ENCODE assay signal across 9 cellular contexts in genomic region chr3:178352300-178353021, GRCh38.
DNase-seq lines count a peak whose midpoint lies in the region; ATAC-seq, FAIRE-seq and TF ChIP-seq lines count a peak whose summit lies in the region.
"Had no signal": no experiment of that assay in that cellular context is flagged by ENCODE, and none has a peak within 500 bp of the region (broad histone marks: within the 10 kb centered on the region; RNA-seq: fewer than 3 reads in every experiment).

No MANE protein-coding gene starts in this region.

- no peak overlapping the region for H3K4me3 ChIP-seq in NT2/D1 (ENCODE audit: insufficient read length, low read depth)
- H3K4me3 ChIP-seq in fibroblast of villous mesenchyme (ENCODE audit: low read depth, low read length): no peak overlapping the region

- H3K27me3 ChIP-seq in NT2/D1 (ENCODE audit: insufficient read depth, insufficient read length): no peaks in the 10 kb centered on the region

- no peak overlapping the region for H3K27ac Mint-ChIP-seq in stimulated activated naive B cell treated with anti-CD40 and anti-IgM and Interleukin-4, amounts not matched to agents 10 μg/mL and 1 μg/mL and 100 μg/mL, for 72 hours
- H3K27ac Mint-ChIP-seq in activated CD8-positive, alpha-beta T cell treated with anti-CD3 and anti-CD28 coated beads for 36 hours: no peak overlapping the region
- H3K27ac Mint-ChIP-seq: activated naive CD8-positive, alpha-beta T cell treated with anti-CD3 and anti-CD28 coated beads for 36 hours had no signal

- no peak overlapping the region for H3K9ac ChIP-seq in NT2/D1 (ENCODE audit: insufficient read length, low read depth)

- no peak for ATAC-seq in GM18502 (IDR thresholded peaks at IDR 0.05; ENCODE audit: poor library complexity, unreplicated experiment)
- no peak for ATAC-seq in stimulated activated naive B cell treated with anti-CD40 and anti-IgM and Interleukin-4, amounts not matched to agents 10 μg/mL and 1 μg/mL and 100 μg/mL, for 72 hours (replicated peaks)
- no peak for ATAC-seq in activated CD8-positive, alpha-beta T cell treated with anti-CD3 and anti-CD28 coated beads for 36 hours

- CTCF ChIA-PET in activated CD8-positive, alpha-beta T cell treated with anti-CD3 and anti-CD28 coated beads for 36 hours (lab: Charles Lee): no interaction called here

- peaks cover 0 to 1% of the 10 kb centered on the region in 2 donors for H3K9me3 Mint-ChIP-seq in stimulated activated naive B cell treated with anti-CD40 and anti-IgM and Interleukin-4, amounts not matched to agents 10 μg/mL and 1 μg/mL and 100 μg/mL, for 72 hours
- H3K9me3 Mint-ChIP-seq in activated CD8-positive, alpha-beta T cell treated with anti-CD3 and anti-CD28 coated beads for 36 hours: no peaks in the 10 kb centered on the region
- H3K9me3 Mint-ChIP-seq: activated naive CD8-positive, alpha-beta T cell treated with anti-CD3 and anti-CD28 coated beads for 36 hours had no signal

- POLR2A ChIA-PET in activated CD8-positive, alpha-beta T cell treated with anti-CD3 and anti-CD28 coated beads for 36 hours (lab: Charles Lee): no interaction called here

- DNase-seq in H54 (ENCODE audit: insufficient read length, low spot score) (no peak), NT2/D1 (ENCODE audit: low read depth, low spot score) (peak; percentile 46), fibroblast of villous mesenchyme (ENCODE audit: low read depth) (peak; percentile 83), retina (peak; percentile 33), NCI-H187 treated with DMSO at 0.1 percent for 48 hours (lab: John Stamatoyannopoulos, UW) (no peak)
- no peak for DNase-seq in stimulated activated naive B cell treated with anti-CD40 and anti-IgM and Interleukin-4, amounts not matched to agents 10 μg/mL and 1 μg/mL and 100 μg/mL, for 72 hours
- DNase-seq in activated CD8-positive, alpha-beta T cell treated with anti-CD3 and anti-CD28 coated beads for 36 hours: no peak
- DNase-seq: activated naive CD8-positive, alpha-beta T cell treated with anti-CD3 and anti-CD28 coated beads for 36 hours had no signal

- no peaks in the 10 kb centered on the region for H3K27me3 Mint-ChIP-seq in stimulated activated naive B cell treated with anti-CD40 and anti-IgM and Interleukin-4, amounts not matched to agents 10 μg/mL and 1 μg/mL and 100 μg/mL, for 72 hours
- H3K27me3 Mint-ChIP-seq in activated CD8-positive, alpha-beta T cell treated with anti-CD3 and anti-CD28 coated beads for 36 hours: no peaks in the 10 kb centered on the region
- H3K27me3 Mint-ChIP-seq: activated naive CD8-positive, alpha-beta T cell treated with anti-CD3 and anti-CD28 coated beads for 36 hours had no signal

- no peaks in the 10 kb centered on the region for H3K4me1 Mint-ChIP-seq in stimulated activated naive B cell treated with anti-CD40 and anti-IgM and Interleukin-4, amounts not matched to agents 10 μg/mL and 1 μg/mL and 100 μg/mL, for 72 hours
- peaks cover 5% of the 10 kb centered on the region for H3K4me1 Mint-ChIP-seq in activated CD8-positive, alpha-beta T cell treated with anti-CD3 and anti-CD28 coated beads for 36 hours (ENCODE audit: low read depth)
- H3K4me1 Mint-ChIP-seq: activated naive CD8-positive, alpha-beta T cell treated with anti-CD3 and anti-CD28 coated beads for 36 hours had no signal

- no peaks in the 10 kb centered on the region for H3K36me3 Mint-ChIP-seq in stimulated activated naive B cell treated with anti-CD40 and anti-IgM and Interleukin-4, amounts not matched to agents 10 μg/mL and 1 μg/mL and 100 μg/mL, for 72 hours
- H3K36me3 Mint-ChIP-seq in activated CD8-positive, alpha-beta T cell treated with anti-CD3 and anti-CD28 coated beads for 36 hours (ENCODE audit: low read depth): no peaks in the 10 kb centered on the region
- H3K36me3 Mint-ChIP-seq: activated naive CD8-positive, alpha-beta T cell treated with anti-CD3 and anti-CD28 coated beads for 36 hours had no signal

- H3K9me3 ChIP-seq in NT2/D1 (ENCODE audit: insufficient read depth, low read length): no peaks in the 10 kb centered on the region

- no peaks in the 10 kb centered on the region for H3K4me1 ChIP-seq in NT2/D1 (ENCODE audit: insufficient read depth, insufficient read length)

- peak; percentile 99 for FAIRE-seq in H54 (lab: Jason Lieb, UNC)

- intact Hi-C loops in activated CD8-positive, alpha-beta T cell treated with anti-CD3 and anti-CD28 coated beads for 36 hours (cut with micrococcal nuclease): no loop called here

- H3K36me3 ChIP-seq in NT2/D1 (ENCODE audit: insufficient read depth, insufficient read length, low read length): no peaks in the 10 kb centered on the region

- TF ChIP-seq CTCF in fibroblast of villous mesenchyme (IDR thresholded peaks at IDR 0.05; ENCODE audit: insufficient read depth, low read depth, low read length): no peak
- no peak for TF ChIP-seq CTCF in activated CD8-positive, alpha-beta T cell treated with anti-CD3 and anti-CD28 coated beads for 36 hours (IDR thresholded peaks at IDR 0.05)

- no peak for TF ChIP-seq POLR2A in H54 (IDR thresholded peaks at IDR 0.05; ENCODE audit: low read depth, low read length)

- no peak overlapping the region for H3K4me3 Mint-ChIP-seq in stimulated activated naive B cell treated with anti-CD40 and anti-IgM and Interleukin-4, amounts not matched to agents 10 μg/mL and 1 μg/mL and 100 μg/mL, for 72 hours
- no peak overlapping the region for H3K4me3 Mint-ChIP-seq in activated CD8-positive, alpha-beta T cell treated with anti-CD3 and anti-CD28 coated beads for 36 hours
- H3K4me3 Mint-ChIP-seq: activated naive CD8-positive, alpha-beta T cell treated with anti-CD3 and anti-CD28 coated beads for 36 hours had no signal

Comparison
In these comparisons a context has a peak if more than half of its experiments do, and no peak if none do; other contexts are left out.
1. DNase-seq: peak in NT2/D1 (single experiment), fibroblast of villous mesenchyme (single experiment) and retina (single experiment); none in H54 (single experiment), stimulated activated naive B cell treated with anti-CD40 and anti-IgM and Interleukin-4, amounts not matched to agents 10 μg/mL and 1 μg/mL and 100 μg/mL, for 72 hours (single experiment), NCI-H187 treated with DMSO at 0.1 percent for 48 hours (single experiment) and activated CD8-positive, alpha-beta T cell treated with anti-CD3 and anti-CD28 coated beads for 36 hours (single experiment).